ENCODE assay signal across 1 cellular context in genomic region chr15:66066439-66066838, GRCh38.
TF ChIP-seq lines count a peak whose summit lies in the region.

No MANE protein-coding gene starts in this region.

TF ChIP-seq in H1, 55 proteins besides CTCF, POLR2A, EP300 and RAD21 (continued from another document):
- TF ChIP-seq CHD7 (IDR thresholded peaks at IDR 0.05; ENCODE audit: insufficient replicate concordance, low read length) (no peak), JUN (IDR thresholded peaks at IDR 0.05; ENCODE audit: low read depth, low read length) (no peak)
